ENCODE assay signal across 8 cellular contexts in the genomic region with DNA sequence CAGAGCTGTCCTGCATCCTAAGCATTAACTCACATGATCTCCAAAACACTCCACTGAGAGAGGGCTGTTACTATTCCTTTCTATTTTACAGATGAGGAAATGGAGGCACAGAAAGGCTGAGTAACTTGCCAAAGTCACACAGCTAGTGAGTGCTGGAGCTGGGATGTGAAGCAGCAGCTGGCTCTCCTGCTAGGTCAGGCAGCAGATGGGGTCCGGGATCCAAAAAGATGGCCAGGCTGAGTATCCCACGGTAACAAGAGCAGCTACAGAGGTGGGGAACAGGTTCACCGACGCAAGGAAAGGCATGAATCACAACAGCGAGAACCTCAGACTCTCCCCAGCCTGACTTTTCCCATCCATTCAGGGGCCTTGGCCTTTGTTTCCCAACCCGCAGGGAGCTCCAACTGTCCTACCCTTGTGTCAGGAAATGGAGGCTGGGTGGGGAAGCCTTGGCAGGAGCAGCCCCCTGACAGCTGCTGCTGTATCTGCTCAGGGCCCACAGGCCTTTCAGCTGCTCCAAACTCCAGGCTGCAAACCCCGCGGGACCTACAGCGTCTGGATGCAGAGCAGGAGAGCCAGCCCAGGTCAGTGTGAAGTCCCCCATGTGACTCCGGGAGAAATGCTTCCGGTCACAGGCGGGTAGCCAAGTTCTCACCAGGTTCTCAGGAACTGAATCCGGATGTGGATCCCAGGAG. TPM values are rescaled to one million over a fixed set of nuclear protein-coding genes. Genes with fewer than 3 reads are reported as not detected.
DNase-seq lines count a peak whose midpoint lies in the region; ATAC-seq, FAIRE-seq and TF ChIP-seq lines count a peak whose summit lies in the region.

No MANE protein-coding gene starts in this region.

- DNase-seq in HT1080 (ENCODE audit: low read depth) (peak; percentile 90), astrocyte (ENCODE audit: low read depth) (peak; percentile 69), right cardiac atrium (peak; percentile 86 to 95 (median 95)), smooth muscle cell of the brain vasculature (ENCODE audit: low read depth, low spot score) (peak; percentile 85), cortex of kidney (lab: John Stamatoyannopoulos, UW) (no peak), superior temporal gyrus (ENCODE audit: extremely low spot score) (no peak)
- DNase-seq in stimulated activated naive CD8-positive, alpha-beta T cell treated with anti-CD3 and anti-CD28 coated beads, Interleukin-15, Interleukin-2, amounts not matched to agents 100 U/mL and 50 U/mL, for 24 hours: no peak
- no peak for DNase-seq in activated naive CD8-positive, alpha-beta T cell treated with anti-CD3 and anti-CD28 coated beads, Interleukin-2, amount 50 U/mL, for 24 hours

- H3K36me3 Mint-ChIP-seq in astrocyte (ENCODE audit: low read depth, unreplicated experiment): peaks cover 43% of the 10 kb centered on the region
- H3K36me3 Mint-ChIP-seq in activated naive CD8-positive, alpha-beta T cell treated with anti-CD3 and anti-CD28 coated beads, Interleukin-2, amount 50 U/mL, for 24 hours (ENCODE audit: low read depth): no peaks in the 10 kb centered on the region

- intact Hi-C loops in right cardiac atrium (cut with DNase I): loop anchor here in 1 of 4 donors (10.0 kb wide), 1 partner anchor 46 kb away; no protein-coding TSS in a partner anchor

- no peaks in the 10 kb centered on the region for H3K27me3 Mint-ChIP-seq in astrocyte (ENCODE audit: low read depth, unreplicated experiment)
- H3K27me3 Mint-ChIP-seq in activated naive CD8-positive, alpha-beta T cell treated with anti-CD3 and anti-CD28 coated beads, Interleukin-2, amount 50 U/mL, for 24 hours: peaks cover 3% of the 10 kb centered on the region

- no peaks in the 10 kb centered on the region for H3K36me3 ChIP-seq in astrocyte (ENCODE audit: insufficient read depth, low read length)

- peak overlapping the region; percentile 98 for H3K27ac Mint-ChIP-seq in astrocyte (ENCODE audit: unreplicated experiment)
- no peak overlapping the region for H3K27ac Mint-ChIP-seq in activated naive CD8-positive, alpha-beta T cell treated with anti-CD3 and anti-CD28 coated beads, Interleukin-2, amount 50 U/mL, for 24 hours

- H3K9me3 Mint-ChIP-seq in astrocyte (ENCODE audit: unreplicated experiment): peaks cover 4% of the 10 kb centered on the region
- no peaks in the 10 kb centered on the region for H3K9me3 Mint-ChIP-seq in activated naive CD8-positive, alpha-beta T cell treated with anti-CD3 and anti-CD28 coated beads, Interleukin-2, amount 50 U/mL, for 24 hours

- WGBS in right cardiac atrium: 24% methylated on average over 13 of the region's 13 CpGs

- peak; percentile 72 to 73 for ATAC-seq in right cardiac atrium
- ATAC-seq in stimulated activated naive CD8-positive, alpha-beta T cell treated with anti-CD3 and anti-CD28 coated beads, Interleukin-15, Interleukin-2, amounts not matched to agents 100 U/mL and 50 U/mL, for 24 hours: no peak
- no peak for ATAC-seq in activated naive CD8-positive, alpha-beta T cell treated with anti-CD3 and anti-CD28 coated beads, Interleukin-2, amount 50 U/mL, for 24 hours

- H3K4me3 Mint-ChIP-seq in astrocyte (ENCODE audit: unreplicated experiment): no peak overlapping the region
- no peak overlapping the region for H3K4me3 Mint-ChIP-seq in activated naive CD8-positive, alpha-beta T cell treated with anti-CD3 and anti-CD28 coated beads, Interleukin-2, amount 50 U/mL, for 24 hours

- H3K4me1 ChIP-seq in astrocyte (ENCODE audit: insufficient read depth, low read length) (peaks cover 75% of the 10 kb centered on the region), right cardiac atrium (ENCODE audit: control insufficient read depth, insufficient read depth, low read length) (peaks cover 58% of the 10 kb centered on the region)

- H3K27me3 ChIP-seq in astrocyte (ENCODE audit: insufficient read depth, low read length): no peaks in the 10 kb centered on the region
- no peaks in the 10 kb centered on the region for H3K27me3 ChIP-seq in right cardiac atrium (ENCODE audit: control insufficient read depth, insufficient read depth)

- H3K9ac ChIP-seq in astrocyte (ENCODE audit: low read length): peak overlapping the region; percentile 65

- no peaks in the 10 kb centered on the region for H4K20me1 ChIP-seq in astrocyte (ENCODE audit: insufficient read depth, low read length)

- H2AFZ ChIP-seq in astrocyte (ENCODE audit: low read depth, low read length): peak overlapping the region; percentile 39

- peaks cover 12% of the 10 kb centered on the region for H3K79me2 ChIP-seq in astrocyte (ENCODE audit: insufficient read depth, low read length)

- no peak overlapping the region for H3K4me3 ChIP-seq in astrocyte (ENCODE audit: insufficient read depth, low read depth, low read length)
- no peak overlapping the region for H3K4me3 ChIP-seq in right cardiac atrium (ENCODE audit: low read length)

- FAIRE-seq in astrocyte (lab: Jason Lieb, UNC): no peak

- peaks cover 62% of the 10 kb centered on the region for H3K4me1 Mint-ChIP-seq in astrocyte (ENCODE audit: low read depth, unreplicated experiment)
- peaks cover 5% of the 10 kb centered on the region for H3K4me1 Mint-ChIP-seq in activated naive CD8-positive, alpha-beta T cell treated with anti-CD3 and anti-CD28 coated beads, Interleukin-2, amount 50 U/mL, for 24 hours

- H3K27ac ChIP-seq in astrocyte (ENCODE audit: low read depth, low read length) (peak overlapping the region; percentile 85), right cardiac atrium (ENCODE audit: low read length) (peak overlapping the region; percentile 97)

- peak overlapping the region; percentile 42 for H3K4me2 ChIP-seq in astrocyte (ENCODE audit: low read length)

- peaks cover 7% of the 10 kb centered on the region for H3K9me3 ChIP-seq in astrocyte (ENCODE audit: insufficient read depth, low read depth, low read length)
- H3K9me3 ChIP-seq in right cardiac atrium (ENCODE audit: control insufficient read depth, low read length): no peaks in the 10 kb centered on the region

- no peak for TF ChIP-seq CTCF in astrocyte (IDR thresholded peaks at IDR 0.05; ENCODE audit: insufficient read depth, low read depth, low read length)

RNA-seq across cellular contexts. Expression of gene DKK3, which starts 29.5 kb away (rescaled TPM):
- total RNA-seq in HT1080 (2014; rRNA removed; shearing (Covaris generic)): 41.5 and 48.0 TPM in 2 replicates
- polyA plus RNA-seq in HT1080 (2015; cell fraction: cytosol; rRNA removed): 79.1 and 94.6 TPM in 2 replicates
- polyA plus RNA-seq in HT1080 (2015; cell fraction: nucleus; rRNA removed): 75.8 and 84.2 TPM in 2 replicates
- total RNA-seq in astrocyte (307 and 328 TPM in 2 replicates), right cardiac atrium (1,000 to 10,000 TPM; 2,567 to 3,299 (median 2,969) TPM)
- polyA plus RNA-seq in right cardiac atrium: 2,307 TPM

Comparison
In these comparisons a context has a peak if more than half of its experiments do, and no peak if none do; other contexts are left out.
1. DNase-seq: peak in HT1080 (single experiment), astrocyte (single experiment), right cardiac atrium (3 of 3) and smooth muscle cell of the brain vasculature (single experiment); none in cortex of kidney (single experiment), stimulated activated naive CD8-positive, alpha-beta T cell treated with anti-CD3 and anti-CD28 coated beads, Interleukin-15, Interleukin-2, amounts not matched to agents 100 U/mL and 50 U/mL, for 24 hours (single experiment), superior temporal gyrus (single experiment) and activated naive CD8-positive, alpha-beta T cell treated with anti-CD3 and anti-CD28 coated beads, Interleukin-2, amount 50 U/mL, for 24 hours (single experiment).
2. ATAC-seq: peak in right cardiac atrium (2 of 2); none in stimulated activated naive CD8-positive, alpha-beta T cell treated with anti-CD3 and anti-CD28 coated beads, Interleukin-15, Interleukin-2, amounts not matched to agents 100 U/mL and 50 U/mL, for 24 hours (single experiment) and activated naive CD8-positive, alpha-beta T cell treated with anti-CD3 and anti-CD28 coated beads, Interleukin-2, amount 50 U/mL, for 24 hours (single experiment).